Comparison of ENCODE assay signal across 8 cellular contexts in the genomic region with DNA sequence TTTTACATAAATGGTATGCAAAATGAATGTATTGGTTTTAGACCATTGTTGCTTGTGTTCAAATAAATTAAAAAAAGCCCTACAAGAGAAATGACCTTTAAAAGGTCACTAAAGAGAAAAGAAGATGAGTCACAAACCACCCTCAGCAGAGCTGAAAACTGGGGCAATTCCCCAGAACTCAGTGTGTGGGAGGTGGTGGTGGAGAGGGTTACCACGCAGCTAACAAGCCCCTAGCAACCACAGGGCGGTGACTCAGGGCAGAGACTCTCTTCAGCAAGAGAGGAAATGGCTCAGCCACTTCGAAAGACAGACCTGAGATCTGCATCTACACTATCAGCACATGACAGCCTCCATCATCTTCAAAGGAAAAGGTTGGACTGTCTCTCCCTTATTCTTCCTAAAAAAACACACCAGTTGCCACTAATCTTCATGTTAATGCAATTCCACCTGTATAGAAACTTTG. TPM values are rescaled to one million over a fixed set of nuclear protein-coding genes. Genes with fewer than 3 reads are reported as not detected.
DNase-seq lines count a peak whose midpoint lies in the region; ATAC-seq and TF ChIP-seq lines count a peak whose summit lies in the region.

No MANE protein-coding gene starts in this region.

- no peak overlapping the region for H3K27ac Mint-ChIP-seq in naive B cell

- peaks cover 5 to 14% (median 12%) of the 10 kb centered on the region in 3 donors for H3K4me1 Mint-ChIP-seq in naive B cell

- H3K4me3 Mint-ChIP-seq in naive B cell, result no peak overlapping the region

- no peak for TF ChIP-seq CTCF in astrocyte of the cerebellum (IDR thresholded peaks at IDR 0.05; ENCODE audit: low read depth, low read length, missing control alignments)

- DNase-seq in Ammon's horn (ENCODE audit: low spot score), result peak; percentile 42
- peak; percentile 85 for DNase-seq in T-helper 22 cell (ENCODE audit: low read depth)
- peak; percentile 69 for DNase-seq in astrocyte of the cerebellum (ENCODE audit: low read depth)
- DNase-seq in naive B cell, result no peak
- no peak for DNase-seq in NCI-H774 (lab: John Stamatoyannopoulos, UW)
- DNase-seq in NCI-H187 treated with DMSO at 0.1 percent for 48 hours (lab: John Stamatoyannopoulos, UW), result no peak

- in situ Hi-C loops in astrocyte of the cerebellum (cut with HindIII; ENCODE audit: low sequenced_read_pairs), result no loop called here

- H3K36me3 Mint-ChIP-seq in naive B cell, result peaks cover 0 to 8% of the 10 kb centered on the region in 2 donors

- peak; percentile 100 for ATAC-seq in GM19463 (IDR thresholded peaks at IDR 0.05; ENCODE audit: unreplicated experiment)
- ATAC-seq in HG03457 (IDR thresholded peaks at IDR 0.05; ENCODE audit: unreplicated experiment), result peak; percentile 100
- ATAC-seq in naive B cell (ENCODE audit: low read depth in 2 of 2), result peak; percentile 35 to 39

- H3K9me3 Mint-ChIP-seq in naive B cell, result peaks cover 0 to 11% (median 6%) of the 10 kb centered on the region in 7 donors

- peaks cover 34 to 54% (median 36%) of the 10 kb centered on the region in 3 donors for H3K27me3 Mint-ChIP-seq in naive B cell

- H3K4me3 ChIP-seq in astrocyte of the cerebellum (ENCODE audit: low read depth, low read length), result no peak overlapping the region

RNA-seq across cellular contexts. Expression of a gene that starts 29.4 kb away (rescaled TPM):
- under 1 TPM in 1 of 6 donors, not detected in 5; 0.14 TPM for polyA plus RNA-seq in naive B cell (ENCODE audit: low read depth in 6 of 6)

RNA-seq across cellular contexts. Expression of a gene that starts 45.5 kb away (rescaled TPM):
- 10 to 100 TPM; 15.1 to 28.8 (median 22.2) TPM for polyA plus RNA-seq in naive B cell (ENCODE audit: low read depth in 6 of 6)

Comparison
In these comparisons a context has a peak if more than half of its experiments do, and no peak if none do; other contexts are left out.
1. DNase-seq: peak in Ammon's horn (single experiment), T-helper 22 cell (single experiment) and astrocyte of the cerebellum (single experiment); none in naive B cell (single experiment), NCI-H774 (single experiment) and NCI-H187 treated with DMSO at 0.1 percent for 48 hours (single experiment).
2. ATAC-seq: peak in every context shown above with its lines; median percentile 100 in GM19463; 100 in HG03457; 37 in naive B cell.